ENCODE assay signal across 9 cellular contexts in the genomic region with DNA sequence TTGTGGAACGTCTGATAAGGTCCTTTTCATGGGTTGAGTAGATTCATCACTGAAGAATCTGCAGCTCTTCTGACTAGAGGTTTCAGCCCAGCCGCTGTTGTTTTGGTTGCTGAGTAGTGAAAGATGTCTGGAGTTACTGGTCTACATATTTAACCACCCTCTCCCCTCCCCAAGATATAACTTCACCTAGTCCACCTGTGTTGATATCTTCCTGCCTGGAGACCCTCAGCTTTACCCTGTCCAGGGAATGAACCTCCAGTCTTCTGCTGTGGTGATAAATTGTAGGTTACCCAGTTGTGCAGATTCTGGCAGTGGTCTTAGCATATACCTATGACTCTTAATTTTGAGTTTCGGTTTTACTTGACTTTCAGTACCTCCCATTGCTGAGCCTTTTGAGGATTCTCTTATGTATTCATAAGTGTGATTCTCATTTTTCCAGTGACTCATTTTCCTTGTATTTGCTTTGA.
DNase-seq lines count a peak whose midpoint lies in the region; ATAC-seq and TF ChIP-seq lines count a peak whose summit lies in the region.
"Had no signal": no experiment of that assay in that cellular context is flagged by ENCODE, and none has a peak within 500 bp of the region (broad histone marks: within the 10 kb centered on the region; RNA-seq: fewer than 3 reads in every experiment).

No MANE protein-coding gene starts in this region.

- H3K27ac Mint-ChIP-seq in CD14-positive monocyte = no peak overlapping the region

- no peaks in the 10 kb centered on the region for H3K9me3 ChIP-seq in stomach

- peaks cover 0 to 16% (median 8%) of the 10 kb centered on the region in 4 donors for H3K4me1 ChIP-seq in stomach

- H3K9me3 Mint-ChIP-seq in CD14-positive monocyte = peaks cover 0 to 2% (median 0%) of the 10 kb centered on the region in 7 donors

- no peaks in the 10 kb centered on the region for H3K36me3 ChIP-seq in stomach

- H3K27me3 ChIP-seq in stomach = no peaks in the 10 kb centered on the region

- peaks cover 0 to 2% of the 10 kb centered on the region in 2 donors for H3K36me3 Mint-ChIP-seq in CD14-positive monocyte

- no peak overlapping the region for H3K4me3 Mint-ChIP-seq in CD14-positive monocyte

- no peaks in the 10 kb centered on the region for H3K27me3 Mint-ChIP-seq in CD14-positive monocyte (ENCODE audit: low read depth in 3 of 3)

- DNase-seq in activated CD4-positive, alpha-beta T cell treated with anti-CD3 and anti-CD28 coated beads for 48 hours = peak; percentile 61
- DNase-seq in kidney glomerular epithelial cell (lab: John Stamatoyannopoulos, UW) = peak; percentile 38
- DNase-seq in NCI-H510A treated with DMSO at 0.1 percent for 48 hours (lab: John Stamatoyannopoulos, UW) = no peak
- no peak for DNase-seq in NK-92 treated with Interleukin-12 subunit alpha and Interleukin-12 subunit beta, amount 100 ng/mL, for 24 hours (lab: John Stamatoyannopoulos, UW)
- DNase-seq in CD14-positive monocyte (ENCODE audit: low spot score) = no peak
- no peak for DNase-seq in stomach

- peaks cover 5% of the 10 kb centered on the region for H3K4me1 Mint-ChIP-seq in CD14-positive monocyte

- intact Hi-C loops in CD14-positive monocyte (cut with micrococcal nuclease) = no loop called here
- intact Hi-C loops in stomach (cut with DNase I; ENCODE audit: low total_unique reads) = no loop called here

- no peak for TF ChIP-seq CTCF in CD14-positive monocyte (IDR thresholded peaks at IDR 0.05)
- TF ChIP-seq CTCF in stomach (IDR thresholded peaks at IDR 0.05) = no peak

- no peak for TF ChIP-seq EP300 in stomach (IDR thresholded peaks at IDR 0.05)

- no peak for TF ChIP-seq POLR2A in stomach (IDR thresholded peaks at IDR 0.05)

- no peak overlapping the region for H3K4me3 ChIP-seq in stomach

- ATAC-seq in GM18511 (IDR thresholded peaks at IDR 0.05; ENCODE audit: unreplicated experiment) (peak; percentile 96), HG02870 (IDR thresholded peaks at IDR 0.05; ENCODE audit: unreplicated experiment) (peak; percentile 97)
- ATAC-seq: HCT116 had no signal

- no peak overlapping the region for H3K27ac ChIP-seq in stomach

- 73 to 84% (median 78%) methylated on average over 3 of the region's 3 CpGs for WGBS in stomach, 5 donors

Comparison
In these comparisons a context has a peak if more than half of its experiments do, and no peak if none do; other contexts are left out.
1. DNase-seq: peak in activated CD4-positive, alpha-beta T cell treated with anti-CD3 and anti-CD28 coated beads for 48 hours (single experiment) and kidney glomerular epithelial cell (single experiment); none in NCI-H510A treated with DMSO at 0.1 percent for 48 hours (single experiment), NK-92 treated with Interleukin-12 subunit alpha and Interleukin-12 subunit beta, amount 100 ng/mL, for 24 hours (single experiment), CD14-positive monocyte (single experiment) and stomach (single experiment).